15 cellular contexts compared by ENCODE assay signal in the genomic region with DNA sequence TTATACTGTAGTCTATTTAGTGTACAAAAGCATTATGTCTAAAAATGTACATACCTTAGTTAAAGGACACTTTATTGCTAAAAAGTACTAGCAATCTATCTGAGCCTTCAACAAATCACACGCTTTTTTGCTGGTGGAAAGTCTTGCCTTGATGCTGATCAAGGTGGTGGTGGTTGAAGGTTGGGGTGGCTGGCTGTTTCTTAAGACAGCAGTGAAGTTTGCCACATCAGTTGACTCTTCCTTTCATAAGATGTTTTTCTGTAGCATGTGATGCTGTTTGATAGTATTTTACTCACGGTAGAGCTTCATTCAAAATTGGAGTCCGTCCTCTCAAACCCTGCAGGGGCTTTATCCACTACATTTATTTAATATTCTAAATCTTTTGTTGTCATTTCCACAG. TPM values are rescaled to one million over a fixed set of nuclear protein-coding genes. Genes with fewer than 3 reads are reported as not detected.
DNase-seq lines count a peak whose midpoint lies in the region; ATAC-seq and TF ChIP-seq lines count a peak whose summit lies in the region.
"Had no signal": no experiment of that assay in that cellular context is flagged by ENCODE, and none has a peak within 500 bp of the region (broad histone marks: within the 10 kb centered on the region; RNA-seq: fewer than 3 reads in every experiment).

No MANE protein-coding gene starts in this region.

- H3K4me3 Mint-ChIP-seq in activated CD8-positive, alpha-beta T cell treated with anti-CD3 and anti-CD28 coated beads, Interleukin-2, amount 10 ng/mL, durations not matched to agents 7 days and 5 days = no peak overlapping the region
- no peak overlapping the region for H3K4me3 Mint-ChIP-seq in activated CD8-positive, alpha-beta T cell treated with anti-CD3 and anti-CD28 coated beads for 36 hours
- peak overlapping the region in 4 of 5 donors; percentile 29 to 56 (median 46) for H3K4me3 Mint-ChIP-seq in immature natural killer cell
- H3K4me3 Mint-ChIP-seq in activated T-helper 2 cell treated with anti-CD3 and anti-CD28 coated beads, Interferon-gamma antibody, Interleukin-2, Interleukin-4, amounts not matched to agents 10 μg/mL and 5 μg/mL and 100 μg/mL, durations not matched to agents 14 hours and 24 hours and 36 hours (ENCODE audit: low read depth) = no peak overlapping the region

- intact Hi-C loops in activated CD8-positive, alpha-beta T cell treated with anti-CD3 and anti-CD28 coated beads for 36 hours (cut with micrococcal nuclease) = no loop called here
- intact Hi-C loops in activated T-helper 2 cell treated with anti-CD3 and anti-CD28 coated beads, Interferon-gamma antibody, Interleukin-2, Interleukin-4, amounts not matched to agents 10 μg/mL and 5 μg/mL and 100 μg/mL, durations not matched to agents 14 hours and 24 hours and 36 hours (cut with micrococcal nuclease) = no loop called here
- intact Hi-C loops in body of pancreas (cut with DNase I) = no loop called here

- WGBS in body of pancreas, 2 donors = 93 to 97% methylated on average over 3 of the region's 3 CpGs

- H3K4me3 ChIP-seq in RWPE2 (ENCODE audit: severe bottlenecking) (no peak overlapping the region), body of pancreas (no peak overlapping the region)
- H3K4me3 ChIP-seq: BLaER1, HAP-1 had no signal

- TF ChIP-seq CTCF in activated CD8-positive, alpha-beta T cell treated with anti-CD3 and anti-CD28 coated beads for 36 hours (IDR thresholded peaks at IDR 0.05) = no peak
- no peak for TF ChIP-seq CTCF in RWPE2 (IDR thresholded peaks at IDR 0.05; ENCODE audit: poor library complexity, severe bottlenecking)
- no peak for TF ChIP-seq CTCF in body of pancreas (IDR thresholded peaks at IDR 0.05)

- H3K9me3 ChIP-seq in RWPE2 (ENCODE audit: severe bottlenecking) (no peaks in the 10 kb centered on the region), body of pancreas (no peaks in the 10 kb centered on the region)
- H3K9me3 ChIP-seq: HAP-1 had no signal

- POLR2A ChIA-PET in activated CD8-positive, alpha-beta T cell treated with anti-CD3 and anti-CD28 coated beads, Interleukin-2, amount 10 ng/mL, durations not matched to agents 7 days and 5 days (lab: Charles Lee) = no interaction called here
- POLR2A ChIA-PET in activated CD8-positive, alpha-beta T cell treated with anti-CD3 and anti-CD28 coated beads for 36 hours (lab: Charles Lee) = no interaction called here

- peaks cover 68% of the 10 kb centered on the region for H3K36me3 Mint-ChIP-seq in activated CD8-positive, alpha-beta T cell treated with anti-CD3 and anti-CD28 coated beads, Interleukin-2, amount 10 ng/mL, durations not matched to agents 7 days and 5 days (ENCODE audit: low read depth)
- H3K36me3 Mint-ChIP-seq in activated CD8-positive, alpha-beta T cell treated with anti-CD3 and anti-CD28 coated beads for 36 hours (ENCODE audit: low read depth) = peaks cover 7% of the 10 kb centered on the region
- H3K36me3 Mint-ChIP-seq in immature natural killer cell = peaks cover 4 to 26% (median 21%) of the 10 kb centered on the region in 3 donors
- peaks cover 5% of the 10 kb centered on the region for H3K36me3 Mint-ChIP-seq in activated T-helper 2 cell treated with anti-CD3 and anti-CD28 coated beads, Interferon-gamma antibody, Interleukin-2, Interleukin-4, amounts not matched to agents 10 μg/mL and 5 μg/mL and 100 μg/mL, durations not matched to agents 14 hours and 24 hours and 36 hours (ENCODE audit: low read depth)

- H3K4me1 ChIP-seq in RWPE2 (ENCODE audit: insufficient read depth, poor library complexity, severe bottlenecking) (no peaks in the 10 kb centered on the region), body of pancreas (no peaks in the 10 kb centered on the region)
- H3K4me1 ChIP-seq: HAP-1 had no signal

- peaks cover 4% of the 10 kb centered on the region for H3K9me3 Mint-ChIP-seq in activated CD8-positive, alpha-beta T cell treated with anti-CD3 and anti-CD28 coated beads, Interleukin-2, amount 10 ng/mL, durations not matched to agents 7 days and 5 days (ENCODE audit: insufficient read depth)
- peaks cover 4% of the 10 kb centered on the region for H3K9me3 Mint-ChIP-seq in activated CD8-positive, alpha-beta T cell treated with anti-CD3 and anti-CD28 coated beads for 36 hours
- no peaks in the 10 kb centered on the region for H3K9me3 Mint-ChIP-seq in immature natural killer cell
- H3K9me3 Mint-ChIP-seq in activated T-helper 2 cell treated with anti-CD3 and anti-CD28 coated beads, Interferon-gamma antibody, Interleukin-2, Interleukin-4, amounts not matched to agents 10 μg/mL and 5 μg/mL and 100 μg/mL, durations not matched to agents 14 hours and 24 hours and 36 hours = peaks cover 5% of the 10 kb centered on the region

- peak; percentile 20 for DNase-seq in activated CD8-positive, alpha-beta T cell treated with anti-CD3 and anti-CD28 coated beads, Interleukin-2, amount 10 ng/mL, durations not matched to agents 7 days and 5 days
- DNase-seq in activated CD8-positive, alpha-beta T cell treated with anti-CD3 and anti-CD28 coated beads for 36 hours = no peak
- DNase-seq in RWPE2 (ENCODE audit: low spot score) (peak; percentile 2), immature natural killer cell (no peak), NCI-H510A (lab: John Stamatoyannopoulos, UW) (no peak), body of pancreas (no peak)
- peak; percentile 16 for DNase-seq in stimulated activated CD8-positive, alpha-beta memory T cell treated with anti-CD3 and anti-CD28 coated beads, Interleukin-4, amount 100 ng/mL, for 48 hours
- DNase-seq in activated T-helper 2 cell treated with anti-CD3 and anti-CD28 coated beads, Interferon-gamma antibody, Interleukin-2, Interleukin-4, amounts not matched to agents 10 μg/mL and 5 μg/mL and 100 μg/mL, durations not matched to agents 14 hours and 24 hours and 36 hours (ENCODE audit: low spot score) = no peak
- DNase-seq: DMS53, GF-D8 had no signal

- no peak overlapping the region for H3K27ac ChIP-seq in RWPE2 (ENCODE audit: poor library complexity, severe bottlenecking)
- H3K27ac ChIP-seq in body of pancreas = no peak overlapping the region
- H3K27ac ChIP-seq: 22Rv1, BLaER1 had no signal

- no peak for ATAC-seq in activated CD8-positive, alpha-beta T cell treated with anti-CD3 and anti-CD28 coated beads, Interleukin-2, amount 10 ng/mL, durations not matched to agents 7 days and 5 days
- no peak for ATAC-seq in activated CD8-positive, alpha-beta T cell treated with anti-CD3 and anti-CD28 coated beads for 36 hours
- ATAC-seq in RWPE2 (ENCODE audit: low read depth) (no peak), body of pancreas (no peak)
- ATAC-seq: HepG2 had no signal

- H3K36me3 ChIP-seq in RWPE2 (ENCODE audit: low read depth) (no peaks in the 10 kb centered on the region), body of pancreas (replicated peaks in 1 of 2; ENCODE audit: insufficient read depth in 1 of 2, low read depth in 2 of 2) (no peaks in the 10 kb centered on the region)
- H3K36me3 ChIP-seq: BLaER1, HAP-1 had no signal

- no peak for TF ChIP-seq POLR2A in body of pancreas (IDR thresholded peaks at IDR 0.05)

- H3K4me1 Mint-ChIP-seq in activated CD8-positive, alpha-beta T cell treated with anti-CD3 and anti-CD28 coated beads, Interleukin-2, amount 10 ng/mL, durations not matched to agents 7 days and 5 days (ENCODE audit: low read depth) = peaks cover 42% of the 10 kb centered on the region
- peaks cover 33% of the 10 kb centered on the region for H3K4me1 Mint-ChIP-seq in activated CD8-positive, alpha-beta T cell treated with anti-CD3 and anti-CD28 coated beads for 36 hours (ENCODE audit: low read depth)
- H3K4me1 Mint-ChIP-seq in immature natural killer cell = peaks cover 88 to 100% of the 10 kb centered on the region in 2 donors
- H3K4me1 Mint-ChIP-seq in activated T-helper 2 cell treated with anti-CD3 and anti-CD28 coated beads, Interferon-gamma antibody, Interleukin-2, Interleukin-4, amounts not matched to agents 10 μg/mL and 5 μg/mL and 100 μg/mL, durations not matched to agents 14 hours and 24 hours and 36 hours (ENCODE audit: low read depth) = peaks cover 20% of the 10 kb centered on the region

- H3K27me3 ChIP-seq in RWPE2 (ENCODE audit: insufficient read depth, poor library complexity, severe bottlenecking) = no peaks in the 10 kb centered on the region
- H3K27me3 ChIP-seq in body of pancreas = no peaks in the 10 kb centered on the region
- H3K27me3 ChIP-seq: BLaER1 had no signal

- no peaks in the 10 kb centered on the region for H3K27me3 Mint-ChIP-seq in activated CD8-positive, alpha-beta T cell treated with anti-CD3 and anti-CD28 coated beads, Interleukin-2, amount 10 ng/mL, durations not matched to agents 7 days and 5 days (ENCODE audit: low read depth)
- H3K27me3 Mint-ChIP-seq in activated CD8-positive, alpha-beta T cell treated with anti-CD3 and anti-CD28 coated beads for 36 hours = no peaks in the 10 kb centered on the region
- H3K27me3 Mint-ChIP-seq in immature natural killer cell (ENCODE audit: low read depth in 3 of 3) = no peaks in the 10 kb centered on the region
- H3K27me3 Mint-ChIP-seq in activated T-helper 2 cell treated with anti-CD3 and anti-CD28 coated beads, Interferon-gamma antibody, Interleukin-2, Interleukin-4, amounts not matched to agents 10 μg/mL and 5 μg/mL and 100 μg/mL, durations not matched to agents 14 hours and 24 hours and 36 hours (ENCODE audit: low read depth) = peaks cover 25% of the 10 kb centered on the region

- no peak overlapping the region for H3K27ac Mint-ChIP-seq in activated CD8-positive, alpha-beta T cell treated with anti-CD3 and anti-CD28 coated beads, Interleukin-2, amount 10 ng/mL, durations not matched to agents 7 days and 5 days
- no peak overlapping the region for H3K27ac Mint-ChIP-seq in activated CD8-positive, alpha-beta T cell treated with anti-CD3 and anti-CD28 coated beads for 36 hours
- peak overlapping the region; percentile 70 to 87 (median 80) for H3K27ac Mint-ChIP-seq in immature natural killer cell
- no peak overlapping the region for H3K27ac Mint-ChIP-seq in activated T-helper 2 cell treated with anti-CD3 and anti-CD28 coated beads, Interferon-gamma antibody, Interleukin-2, Interleukin-4, amounts not matched to agents 10 μg/mL and 5 μg/mL and 100 μg/mL, durations not matched to agents 14 hours and 24 hours and 36 hours

- CTCF ChIA-PET in activated CD8-positive, alpha-beta T cell treated with anti-CD3 and anti-CD28 coated beads, Interleukin-2, amount 10 ng/mL, durations not matched to agents 7 days and 5 days (lab: Charles Lee) = no interaction called here
- CTCF ChIA-PET in activated CD8-positive, alpha-beta T cell treated with anti-CD3 and anti-CD28 coated beads for 36 hours (lab: Charles Lee) = interaction anchor here (0.6 to 1.4 kb wide), 2 partner anchors 9 to 26 kb away, joined by 3 to 4 read pairs; no protein-coding TSS in a partner anchor

RNA-seq across cellular contexts. Expression of a gene that starts 8.6 kb away (rescaled TPM):
- 10 to 100 TPM; 16.0 to 18.1 TPM for total RNA-seq in activated CD8-positive, alpha-beta T cell treated with anti-CD3 and anti-CD28 coated beads, Interleukin-2, amount 10 ng/mL, durations not matched to agents 7 days and 5 days
- total RNA-seq in activated CD8-positive, alpha-beta T cell treated with anti-CD3 and anti-CD28 coated beads for 36 hours = 1 to 10 TPM; 4.8 to 5.5 TPM
- 100 to 1,000 TPM in 1 of 3 donors, 10 to 100 TPM in 2; 43.2 to 124 (median 77.4) TPM for polyA plus RNA-seq in immature natural killer cell
- 2.1 and 2.8 TPM in 2 replicates for total RNA-seq in activated T-helper 2 cell treated with anti-CD3 and anti-CD28 coated beads, Interferon-gamma antibody, Interleukin-2, Interleukin-4, amounts not matched to agents 10 μg/mL and 5 μg/mL and 100 μg/mL, durations not matched to agents 14 hours and 24 hours and 36 hours
- total RNA-seq in body of pancreas = under 1 TPM; 0.78 to 0.99 TPM
- total RNA-seq: A673, HepG2 had no signal
- polyA plus RNA-seq: HepG2 had no signal

RNA-seq across cellular contexts. Expression of a gene that starts 14.7 kb away (rescaled TPM):
- total RNA-seq in activated CD8-positive, alpha-beta T cell treated with anti-CD3 and anti-CD28 coated beads, Interleukin-2, amount 10 ng/mL, durations not matched to agents 7 days and 5 days = 10 to 100 TPM; 16.3 to 18.2 TPM
- 1 to 10 TPM; 7.1 to 7.9 TPM for total RNA-seq in activated CD8-positive, alpha-beta T cell treated with anti-CD3 and anti-CD28 coated beads for 36 hours
- polyA plus RNA-seq in immature natural killer cell = 10 to 100 TPM in 2 of 3 donors, 1 to 10 TPM in 1; 8.8 to 26.4 (median 13.9) TPM
- 6.3 and 6.8 TPM in 2 replicates for total RNA-seq in activated T-helper 2 cell treated with anti-CD3 and anti-CD28 coated beads, Interferon-gamma antibody, Interleukin-2, Interleukin-4, amounts not matched to agents 10 μg/mL and 5 μg/mL and 100 μg/mL, durations not matched to agents 14 hours and 24 hours and 36 hours
- total RNA-seq in body of pancreas = 10 to 100 TPM; 10.6 to 22.4 TPM

Comparison
In these comparisons a context has a peak if more than half of its experiments do, and no peak if none do; other contexts are left out.
1. DNase-seq: peak in activated CD8-positive, alpha-beta T cell treated with anti-CD3 and anti-CD28 coated beads, Interleukin-2, amount 10 ng/mL, durations not matched to agents 7 days and 5 days (single experiment), RWPE2 (single experiment) and stimulated activated CD8-positive, alpha-beta memory T cell treated with anti-CD3 and anti-CD28 coated beads, Interleukin-4, amount 100 ng/mL, for 48 hours (single experiment); none in activated CD8-positive, alpha-beta T cell treated with anti-CD3 and anti-CD28 coated beads for 36 hours (single experiment), immature natural killer cell (0 of 3), NCI-H510A (single experiment), activated T-helper 2 cell treated with anti-CD3 and anti-CD28 coated beads, Interferon-gamma antibody, Interleukin-2, Interleukin-4, amounts not matched to agents 10 μg/mL and 5 μg/mL and 100 μg/mL, durations not matched to agents 14 hours and 24 hours and 36 hours (single experiment) and body of pancreas (0 of 4).
2. H3K27ac Mint-ChIP-seq: peak in immature natural killer cell (6 of 6); none in activated CD8-positive, alpha-beta T cell treated with anti-CD3 and anti-CD28 coated beads, Interleukin-2, amount 10 ng/mL, durations not matched to agents 7 days and 5 days (single experiment), activated CD8-positive, alpha-beta T cell treated with anti-CD3 and anti-CD28 coated beads for 36 hours (single experiment) and activated T-helper 2 cell treated with anti-CD3 and anti-CD28 coated beads, Interferon-gamma antibody, Interleukin-2, Interleukin-4, amounts not matched to agents 10 μg/mL and 5 μg/mL and 100 μg/mL, durations not matched to agents 14 hours and 24 hours and 36 hours (single experiment).
3. H3K4me3 Mint-ChIP-seq: peak in immature natural killer cell (4 of 5); none in activated CD8-positive, alpha-beta T cell treated with anti-CD3 and anti-CD28 coated beads, Interleukin-2, amount 10 ng/mL, durations not matched to agents 7 days and 5 days (single experiment), activated CD8-positive, alpha-beta T cell treated with anti-CD3 and anti-CD28 coated beads for 36 hours (single experiment) and activated T-helper 2 cell treated with anti-CD3 and anti-CD28 coated beads, Interferon-gamma antibody, Interleukin-2, Interleukin-4, amounts not matched to agents 10 μg/mL and 5 μg/mL and 100 μg/mL, durations not matched to agents 14 hours and 24 hours and 36 hours (single experiment).